Comparison of ENCODE assay signal across 1 cellular context in the genomic region with DNA sequence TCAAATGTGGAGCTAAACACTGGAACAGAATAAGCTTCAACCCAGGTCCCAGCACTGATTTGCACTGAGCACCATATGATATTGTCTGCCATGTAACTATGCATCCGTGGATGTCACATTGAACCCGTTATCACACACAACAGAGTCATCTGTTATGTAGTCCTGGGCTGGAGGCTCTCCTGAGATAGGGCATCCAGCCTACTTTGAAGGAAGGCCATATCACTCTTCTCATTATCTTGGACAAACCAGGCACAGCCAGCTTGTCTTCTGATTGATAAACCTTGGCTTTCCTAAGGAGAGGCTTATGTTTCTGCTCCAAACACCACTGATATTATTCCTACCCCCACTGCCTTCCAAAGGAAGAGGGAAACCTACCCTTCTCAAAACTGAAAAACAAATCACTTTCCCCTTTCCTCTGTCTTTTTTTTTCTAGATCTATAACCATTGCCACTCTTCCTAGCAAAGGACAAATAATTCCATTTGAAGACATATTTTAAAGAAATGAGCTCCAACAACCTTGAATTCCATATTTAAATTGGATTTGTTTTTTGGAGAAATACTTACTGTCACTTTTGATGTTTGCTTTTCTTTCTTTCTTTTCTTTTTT.
TF ChIP-seq lines count a peak whose summit lies in the region.

No MANE protein-coding gene starts in this region.

TF ChIP-seq in K562, 482 proteins besides CTCF, POLR2A, EP300 and RAD21 (continued from another document and continues in another):
- TF ChIP-seq, protein P1, sequence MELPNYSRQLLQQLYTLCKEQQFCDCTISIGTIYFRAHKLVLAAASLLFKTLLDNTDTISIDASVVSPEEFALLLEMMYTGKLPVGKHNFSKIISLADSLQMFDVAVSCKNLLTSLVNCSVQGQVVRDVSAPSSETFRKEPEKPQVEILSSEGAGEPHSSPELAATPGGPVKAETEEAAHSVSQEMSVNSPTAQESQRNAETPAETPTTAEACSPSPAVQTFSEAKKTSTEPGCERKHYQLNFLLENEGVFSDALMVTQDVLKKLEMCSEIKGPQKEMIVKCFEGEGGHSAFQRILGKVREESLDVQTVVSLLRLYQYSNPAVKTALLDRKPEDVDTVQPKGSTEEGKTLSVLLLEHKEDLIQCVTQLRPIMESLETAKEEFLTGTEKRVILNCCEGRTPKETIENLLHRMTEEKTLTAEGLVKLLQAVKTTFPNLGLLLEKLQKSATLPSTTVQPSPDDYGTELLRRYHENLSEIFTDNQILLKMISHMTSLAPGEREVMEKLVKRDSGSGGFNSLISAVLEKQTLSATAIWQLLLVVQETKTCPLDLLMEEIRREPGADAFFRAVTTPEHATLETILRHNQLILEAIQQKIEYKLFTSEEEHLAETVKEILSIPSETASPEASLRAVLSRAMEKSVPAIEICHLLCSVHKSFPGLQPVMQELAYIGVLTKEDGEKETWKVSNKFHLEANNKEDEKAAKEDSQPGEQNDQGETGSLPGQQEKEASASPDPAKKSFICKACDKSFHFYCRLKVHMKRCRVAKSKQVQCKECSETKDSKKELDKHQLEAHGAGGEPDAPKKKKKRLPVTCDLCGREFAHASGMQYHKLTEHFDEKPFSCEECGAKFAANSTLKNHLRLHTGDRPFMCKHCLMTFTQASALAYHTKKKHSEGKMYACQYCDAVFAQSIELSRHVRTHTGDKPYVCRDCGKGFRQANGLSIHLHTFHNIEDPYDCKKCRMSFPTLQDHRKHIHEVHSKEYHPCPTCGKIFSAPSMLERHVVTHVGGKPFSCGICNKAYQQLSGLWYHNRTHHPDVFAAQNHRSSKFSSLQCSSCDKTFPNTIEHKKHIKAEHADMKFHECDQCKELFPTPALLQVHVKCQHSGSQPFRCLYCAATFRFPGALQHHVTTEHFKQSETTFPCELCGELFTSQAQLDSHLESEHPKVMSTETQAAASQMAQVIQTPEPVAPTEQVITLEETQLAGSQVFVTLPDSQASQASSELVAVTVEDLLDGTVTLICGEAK (IDR thresholded peaks at IDR 0.05): no peak
- TF ChIP-seq, protein P1 (CRISPR knock-in tag; IDR thresholded peaks at IDR 0.05): no peak
- no peak for TF ChIP-seq BRCA1 (IDR thresholded peaks at IDR 0.05)
- no peak for TF ChIP-seq BRCA1 (CRISPR knock-in tag; IDR thresholded peaks at IDR 0.05)
- TF ChIP-seq HDAC6 (IDR thresholded peaks at IDR 0.05; ENCODE audit: low read depth, low read length): no peak
- TF ChIP-seq ZBTB1 (CRISPR knock-in tag; IDR thresholded peaks at IDR 0.05; ENCODE audit: borderline replicate concordance, low read depth): no peak
- 0 out of 2 replicates have a peak, but pooled peaks have one; percentile 27 for TF ChIP-seq CHD2 (IDR thresholded peaks at IDR 0.05; ENCODE audit: low read depth, low read length)
- TF ChIP-seq, protein P2, sequence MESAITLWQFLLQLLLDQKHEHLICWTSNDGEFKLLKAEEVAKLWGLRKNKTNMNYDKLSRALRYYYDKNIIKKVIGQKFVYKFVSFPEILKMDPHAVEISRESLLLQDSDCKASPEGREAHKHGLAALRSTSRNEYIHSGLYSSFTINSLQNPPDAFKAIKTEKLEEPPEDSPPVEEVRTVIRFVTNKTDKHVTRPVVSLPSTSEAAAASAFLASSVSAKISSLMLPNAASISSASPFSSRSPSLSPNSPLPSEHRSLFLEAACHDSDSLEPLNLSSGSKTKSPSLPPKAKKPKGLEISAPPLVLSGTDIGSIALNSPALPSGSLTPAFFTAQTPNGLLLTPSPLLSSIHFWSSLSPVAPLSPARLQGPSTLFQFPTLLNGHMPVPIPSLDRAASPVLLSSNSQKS (CRISPR knock-in tag; IDR thresholded peaks at IDR 0.05): no peak
- peak; percentile 40; the same call in 1 of the 2 replicates for TF ChIP-seq CEBPB (tag; IDR thresholded peaks at IDR 0.05)
- TF ChIP-seq NCOA1 (IDR thresholded peaks at IDR 0.05; ENCODE audit: low read depth): peak; percentile 93
- peak; percentile 100 for TF ChIP-seq POLR2AphosphoS5 (IDR thresholded peaks at IDR 0.05; ENCODE audit: control insufficient read depth, insufficient read depth, low read depth, low read length)
- TF ChIP-seq DPF2 (IDR thresholded peaks at IDR 0.05): peak; percentile 99
- TF ChIP-seq, protein P3, sequence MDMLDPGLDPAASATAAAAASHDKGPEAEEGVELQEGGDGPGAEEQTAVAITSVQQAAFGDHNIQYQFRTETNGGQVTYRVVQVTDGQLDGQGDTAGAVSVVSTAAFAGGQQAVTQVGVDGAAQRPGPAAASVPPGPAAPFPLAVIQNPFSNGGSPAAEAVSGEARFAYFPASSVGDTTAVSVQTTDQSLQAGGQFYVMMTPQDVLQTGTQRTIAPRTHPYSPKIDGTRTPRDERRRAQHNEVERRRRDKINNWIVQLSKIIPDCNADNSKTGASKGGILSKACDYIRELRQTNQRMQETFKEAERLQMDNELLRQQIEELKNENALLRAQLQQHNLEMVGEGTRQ (CRISPR knock-in tag; IDR thresholded peaks at IDR 0.05): no peak
- TF ChIP-seq, protein P4, sequence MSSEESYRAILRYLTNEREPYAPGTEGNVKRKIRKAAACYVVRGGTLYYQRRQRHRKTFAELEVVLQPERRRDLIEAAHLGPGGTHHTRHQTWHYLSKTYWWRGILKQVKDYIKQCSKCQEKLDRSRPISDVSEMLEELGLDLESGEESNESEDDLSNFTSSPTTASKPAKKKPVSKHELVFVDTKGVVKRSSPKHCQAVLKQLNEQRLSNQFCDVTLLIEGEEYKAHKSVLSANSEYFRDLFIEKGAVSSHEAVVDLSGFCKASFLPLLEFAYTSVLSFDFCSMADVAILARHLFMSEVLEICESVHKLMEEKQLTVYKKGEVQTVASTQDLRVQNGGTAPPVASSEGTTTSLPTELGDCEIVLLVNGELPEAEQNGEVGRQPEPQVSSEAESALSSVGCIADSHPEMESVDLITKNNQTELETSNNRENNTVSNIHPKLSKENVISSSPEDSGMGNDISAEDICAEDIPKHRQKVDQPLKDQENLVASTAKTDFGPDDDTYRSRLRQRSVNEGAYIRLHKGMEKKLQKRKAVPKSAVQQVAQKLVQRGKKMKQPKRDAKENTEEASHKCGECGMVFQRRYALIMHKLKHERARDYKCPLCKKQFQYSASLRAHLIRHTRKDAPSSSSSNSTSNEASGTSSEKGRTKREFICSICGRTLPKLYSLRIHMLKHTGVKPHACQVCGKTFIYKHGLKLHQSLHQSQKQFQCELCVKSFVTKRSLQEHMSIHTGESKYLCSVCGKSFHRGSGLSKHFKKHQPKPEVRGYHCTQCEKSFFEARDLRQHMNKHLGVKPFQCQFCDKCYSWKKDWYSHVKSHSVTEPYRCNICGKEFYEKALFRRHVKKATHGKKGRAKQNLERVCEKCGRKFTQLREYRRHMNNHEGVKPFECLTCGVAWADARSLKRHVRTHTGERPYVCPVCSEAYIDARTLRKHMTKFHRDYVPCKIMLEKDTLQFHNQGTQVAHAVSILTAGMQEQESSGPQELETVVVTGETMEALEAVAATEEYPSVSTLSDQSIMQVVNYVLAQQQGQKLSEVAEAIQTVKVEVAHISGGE (CRISPR knock-in tag; IDR thresholded peaks at IDR 0.05): peak in 1 of 3 experiments; percentile 88; a peak in 2 of 6 replicates
- peak; percentile 93 for TF ChIP-seq MYNN (IDR thresholded peaks at IDR 0.05)
- no peak for TF ChIP-seq MYNN (CRISPR knock-in tag; IDR thresholded peaks at IDR 0.05)
- peak; percentile 39; the same call in 1 of the 2 replicates for TF ChIP-seq MAFF (IDR thresholded peaks at IDR 0.05; ENCODE audit: low read length)
- peak; percentile 100 for TF ChIP-seq TEAD4 (IDR thresholded peaks at IDR 0.05; ENCODE audit: low read length)
- TF ChIP-seq TEAD4 (CRISPR knock-in tag; IDR thresholded peaks at IDR 0.05; ENCODE audit: borderline replicate concordance): no peak
- no peak for TF ChIP-seq ATF1 (CRISPR knock-in tag; IDR thresholded peaks at IDR 0.05)
- TF ChIP-seq ATF1 (tag; IDR thresholded peaks at IDR 0.05): peak; percentile 83
- TF ChIP-seq PHF21A (IDR thresholded peaks at IDR 0.05; ENCODE audit: borderline replicate concordance, low read depth): peak; percentile 97
- TF ChIP-seq SP1 (CRISPR knock-in tag; IDR thresholded peaks at IDR 0.05): peak; percentile 54; the same call in 1 of the 2 replicates
- no peak for TF ChIP-seq BRF1 (IDR thresholded peaks at IDR 0.05; ENCODE audit: borderline replicate concordance, extremely low read depth, insufficient read length)
- 0 out of 2 replicates have a peak, but pooled peaks have one; percentile 34 for TF ChIP-seq NR2C1 (IDR thresholded peaks at IDR 0.05)
- TF ChIP-seq NR2C1 (tag; IDR thresholded peaks at IDR 0.05): peak; percentile 84
- TF ChIP-seq ELF1 (tag; IDR thresholded peaks at IDR 0.05): 0 out of 2 replicates have a peak, but pooled peaks have one; percentile 30
- no peak for TF ChIP-seq ZNF384 (IDR thresholded peaks at IDR 0.05; ENCODE audit: low read depth, low read length)
- TF ChIP-seq ZKSCAN3 (CRISPR knock-in tag; IDR thresholded peaks at IDR 0.05): no peak
- peak; percentile 99 for TF ChIP-seq PHB2 (IDR thresholded peaks at IDR 0.05; ENCODE audit: low read depth)
- TF ChIP-seq MTF1 (CRISPR knock-in tag; IDR thresholded peaks at IDR 0.05; ENCODE audit: borderline replicate concordance): no peak
- no peak for TF ChIP-seq ZNF184 (CRISPR knock-in tag; IDR thresholded peaks at IDR 0.05)
- TF ChIP-seq ZBTB7A (IDR thresholded peaks at IDR 0.05; ENCODE audit: borderline replicate concordance, control insufficient read depth, low read depth, low read length): no peak
- peak; percentile 99 for TF ChIP-seq NFIC (IDR thresholded peaks at IDR 0.05)
- no peak for TF ChIP-seq CBFB (CRISPR knock-in tag; IDR thresholded peaks at IDR 0.05)
- peak in 1 of 2 experiments; percentile 92; a peak in 3 of 4 replicates for TF ChIP-seq MAZ (CRISPR knock-in tag; conservative IDR thresholded peaks at IDR 0.05 in 1 of 2, IDR thresholded peaks at IDR 0.05 in 1 of 2)
- TF ChIP-seq ZNF408 (CRISPR knock-in tag; IDR thresholded peaks at IDR 0.05; ENCODE audit: low read depth): no peak
- no peak for TF ChIP-seq KDM4B (IDR thresholded peaks at IDR 0.05; ENCODE audit: borderline replicate concordance in 2 of 2, low read depth in 1 of 2)
- TF ChIP-seq, protein P5, sequence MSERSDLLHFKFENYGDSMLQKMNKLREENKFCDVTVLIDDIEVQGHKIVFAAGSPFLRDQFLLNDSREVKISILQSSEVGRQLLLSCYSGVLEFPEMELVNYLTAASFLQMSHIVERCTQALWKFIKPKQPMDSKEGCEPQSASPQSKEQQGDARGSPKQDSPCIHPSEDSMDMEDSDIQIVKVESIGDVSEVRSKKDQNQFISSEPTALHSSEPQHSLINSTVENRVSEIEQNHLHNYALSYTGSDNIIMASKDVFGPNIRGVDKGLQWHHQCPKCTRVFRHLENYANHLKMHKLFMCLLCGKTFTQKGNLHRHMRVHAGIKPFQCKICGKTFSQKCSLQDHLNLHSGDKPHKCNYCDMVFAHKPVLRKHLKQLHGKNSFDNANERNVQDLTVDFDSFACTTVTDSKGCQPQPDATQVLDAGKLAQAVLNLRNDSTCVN (CRISPR knock-in tag; IDR thresholded peaks at IDR 0.05): no peak
- TF ChIP-seq SRSF9 (IDR thresholded peaks at IDR 0.05; ENCODE audit: borderline replicate concordance, low read depth, low read length): no peak
- TF ChIP-seq GABPB2 (CRISPR knock-in tag; conservative IDR thresholded peaks at IDR 0.05): no peak
- TF ChIP-seq ZNF766 (CRISPR knock-in tag; conservative IDR thresholded peaks at IDR 0.05): peak; percentile 98
- peak; percentile 71 to 88 for TF ChIP-seq NCOA2 (IDR thresholded peaks at IDR 0.05; ENCODE audit: partially characterized antibody in 2 of 2)
